8 cellular contexts compared by ENCODE assay signal in the genomic region with DNA sequence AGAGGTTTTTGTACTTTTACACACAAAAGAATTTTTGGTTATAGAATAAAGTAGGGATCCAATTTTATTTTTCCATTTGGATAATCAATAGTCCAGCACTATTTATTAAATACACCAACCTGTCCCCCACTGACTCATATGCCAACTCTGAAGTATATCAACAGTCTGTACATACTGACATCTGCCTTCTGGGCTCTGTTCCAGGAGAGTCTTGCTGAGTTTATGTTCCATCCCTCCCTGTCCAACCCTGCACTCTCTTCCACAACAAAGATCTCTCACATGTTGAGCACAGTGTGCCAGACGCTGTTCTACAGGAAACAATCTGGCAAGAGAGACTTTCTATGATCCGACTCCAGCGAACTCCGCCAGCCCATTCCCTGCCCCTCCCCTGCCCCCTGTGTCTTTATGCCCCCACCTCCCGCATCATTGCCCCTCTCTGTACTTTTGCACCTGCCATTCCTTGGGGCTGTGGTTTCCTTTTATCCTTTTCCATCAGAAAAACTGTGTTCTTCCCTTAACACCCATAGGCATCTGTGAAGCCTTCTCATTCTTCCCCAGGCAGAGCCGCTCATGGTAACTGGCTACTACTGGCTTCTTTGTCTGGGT. TPM values are rescaled to one million over a fixed set of nuclear protein-coding genes. Genes with fewer than 3 reads are reported as not detected.
A peak's percentile ranks its signal among the peaks of the same experiment; 100 is the strongest.
DNase-seq lines count a peak whose midpoint lies in the region; ATAC-seq, FAIRE-seq and TF ChIP-seq lines count a peak whose summit lies in the region.
"Had no signal": no experiment of that assay in that cellular context is flagged by ENCODE, and none has a peak within 500 bp of the region (broad histone marks: within the 10 kb centered on the region; RNA-seq: fewer than 3 reads in every experiment).

No MANE protein-coding gene starts in this region.

- no peak overlapping the region for H2AFZ ChIP-seq in fibroblast of lung (ENCODE audit: low read length)

- peak; percentile 81 for DNase-seq in HT1080 (ENCODE audit: low read depth)
- DNase-seq in NCI-H748 treated with DMSO at 0.1 percent for 48 hours (lab: John Stamatoyannopoulos, UW): peak; percentile 30
- DNase-seq in fibroblast of lung (ENCODE audit: low read depth in 2 of 2): peak; percentile 68 to 90
- DNase-seq in small intestine: peak; percentile 64
- no peak for DNase-seq in erythroblast (lab: John Stamatoyannopoulos, UW)
- DNase-seq in activated CD8-positive, alpha-beta memory T cell treated with anti-CD3 and anti-CD28 coated beads for 24 hours: no peak

- ATAC-seq in GM18505 (IDR thresholded peaks at IDR 0.05; ENCODE audit: unreplicated experiment): no peak

- peaks cover 22% of the 10 kb centered on the region for H3K27me3 ChIP-seq in fibroblast of lung (ENCODE audit: control insufficient read depth, insufficient read depth, low read length)
- peaks cover 0 to 2% of the 10 kb centered on the region in 2 donors for H3K27me3 ChIP-seq in small intestine (ENCODE audit: control insufficient read depth in 2 of 2, insufficient read depth in 2 of 2, low read length in 2 of 2)

- H3K4me3 ChIP-seq in fibroblast of lung (replicated peaks in 1 of 4; ENCODE audit: control extremely low read depth in 1 of 4, insufficient read depth in 1 of 4, low read depth in 3 of 4, low read length in 4 of 4): no peak overlapping the region
- H3K4me3 ChIP-seq in small intestine (ENCODE audit: low read depth in 1 of 2, low read length in 2 of 2): no peak overlapping the region

- no peak overlapping the region for H3K27ac ChIP-seq in fibroblast of lung (ENCODE audit: insufficient read depth, low read length)
- no peak overlapping the region for H3K27ac ChIP-seq in small intestine (ENCODE audit: low read depth in 1 of 2, low read length in 1 of 2)

- H3K4me1 ChIP-seq in fibroblast of lung (ENCODE audit: control insufficient read depth, extremely low read depth, insufficient read depth, low read length): no peaks in the 10 kb centered on the region
- H3K4me1 ChIP-seq in small intestine (ENCODE audit: control insufficient read depth in 2 of 2, insufficient read depth in 1 of 2, low read depth in 1 of 2, low read length in 1 of 2): no peaks in the 10 kb centered on the region

- TF ChIP-seq POLR2A in erythroblast (IDR thresholded peaks at IDR 0.05; ENCODE audit: low read length) (no peak), GM18505 (IDR thresholded peaks at IDR 0.05; ENCODE audit: borderline replicate concordance, extremely low read depth, insufficient read depth, insufficient read length) (no peak)

- no peak for FAIRE-seq in small intestine (lab: Jason Lieb, UNC)

- no peaks in the 10 kb centered on the region for H4K20me1 ChIP-seq in fibroblast of lung (ENCODE audit: control insufficient read depth, extremely low read depth, insufficient read depth, low read length)

- WGBS in small intestine, 3 donors: 4 to 17% (median 15%) methylated on average over 6 of the region's 6 CpGs

- H3K36me3 ChIP-seq in fibroblast of lung (ENCODE audit: control insufficient read depth, insufficient read depth, low read length) (no peaks in the 10 kb centered on the region), small intestine (ENCODE audit: control insufficient read depth in 2 of 2, insufficient read depth in 2 of 2, low read length in 2 of 2) (no peaks in the 10 kb centered on the region)

- H3K9ac ChIP-seq in fibroblast of lung (ENCODE audit: insufficient read depth, low read length): no peak overlapping the region

- no peaks in the 10 kb centered on the region for H3K79me2 ChIP-seq in fibroblast of lung (ENCODE audit: control insufficient read depth, insufficient read depth, low read length)

- TF ChIP-seq CTCF in fibroblast of lung (conservative IDR thresholded peaks at IDR 0.05 in 1 of 2, IDR thresholded peaks at IDR 0.05 in 1 of 2; ENCODE audit: low read depth in 1 of 2, low read length in 2 of 2): no peak

- H3K9me3 ChIP-seq in fibroblast of lung (ENCODE audit: control insufficient read depth, insufficient read depth, low read depth, low read length) (no peaks in the 10 kb centered on the region), small intestine (ENCODE audit: control insufficient read depth, low read depth) (no peaks in the 10 kb centered on the region)

- no peak overlapping the region for H3K4me2 ChIP-seq in fibroblast of lung (ENCODE audit: extremely low read depth, insufficient read depth, low read length)

RNA-seq across cellular contexts. Expression of a gene that starts 3.3 kb away (rescaled TPM):
- not detected in 2 replicates for total RNA-seq in HT1080 (2014; rRNA removed; shearing (Covaris generic))
- not detected in 2 replicates for polyA plus RNA-seq in HT1080 (2015; cell fraction: cytosol; rRNA removed)
- polyA plus RNA-seq in HT1080 (2015; cell fraction: nucleus; rRNA removed): not detected in 2 replicates
- total RNA-seq in fibroblast of lung: not detected in 2 replicates
- polyA plus RNA-seq in fibroblast of lung (not detected in 2 replicates), small intestine (not detected)
- polyA plus RNA-seq in fibroblast of lung (2012): not detected in 2 replicates
- not detected in 2 replicates for polyA minus RNA-seq in fibroblast of lung (ENCODE audit: low replicate concordance)
- total RNA-seq: activated T-helper 2 cell treated with anti-CD3 and anti-CD28 coated beads, Interferon-gamma antibody, Interleukin-2, Interleukin-4, amounts not matched to agents 10 μg/mL and 5 μg/mL and 100 μg/mL, durations not matched to agents 14 hours and 24 hours and 36 hours had no signal

RNA-seq across cellular contexts. Expression of a gene that starts 46.3 kb away (rescaled TPM):
- total RNA-seq in HT1080 (2014; rRNA removed; shearing (Covaris generic)): not detected in 2 replicates
- not detected in 2 replicates for polyA plus RNA-seq in HT1080 (2015; cell fraction: cytosol; rRNA removed)
- polyA plus RNA-seq in HT1080 (2015; cell fraction: nucleus; rRNA removed): not detected in 2 replicates
- 0.17 TPM in 1 of 2 replicates, not detected in the other for total RNA-seq in fibroblast of lung
- polyA plus RNA-seq in fibroblast of lung: not detected in 2 replicates
- polyA plus RNA-seq in fibroblast of lung (2012): not detected in 2 replicates
- not detected in 2 replicates for polyA minus RNA-seq in fibroblast of lung (ENCODE audit: low replicate concordance)
- not detected for polyA plus RNA-seq in small intestine
- total RNA-seq: activated T-helper 2 cell treated with anti-CD3 and anti-CD28 coated beads, Interferon-gamma antibody, Interleukin-2, Interleukin-4, amounts not matched to agents 10 μg/mL and 5 μg/mL and 100 μg/mL, durations not matched to agents 14 hours and 24 hours and 36 hours had no signal

RNA-seq across cellular contexts. Expression of a gene that starts 49.9 kb away (rescaled TPM):
- total RNA-seq in HT1080 (2014; rRNA removed; shearing (Covaris generic)): 141 and 145 TPM in 2 replicates
- 85.1 and 94.6 TPM in 2 replicates for polyA plus RNA-seq in HT1080 (2015; cell fraction: cytosol; rRNA removed)
- 116 and 125 TPM in 2 replicates for polyA plus RNA-seq in HT1080 (2015; cell fraction: nucleus; rRNA removed)
- total RNA-seq in fibroblast of lung: 72.0 and 79.6 TPM in 2 replicates
- polyA plus RNA-seq in fibroblast of lung: 72.4 and 80.3 TPM in 2 replicates
- 48.1 and 53.0 TPM in 2 replicates for polyA plus RNA-seq in fibroblast of lung (2012)
- polyA minus RNA-seq in fibroblast of lung (ENCODE audit: low replicate concordance): 85.5 and 85.7 TPM in 2 replicates
- 10 to 100 TPM; 25.7 to 34.7 (median 30.0) TPM for polyA plus RNA-seq in small intestine

Comparison
In these comparisons a context has a peak if more than half of its experiments do, and no peak if none do; other contexts are left out.
1. DNase-seq: peak in HT1080 (single experiment), NCI-H748 treated with DMSO at 0.1 percent for 48 hours (single experiment), fibroblast of lung (2 of 2) and small intestine (single experiment); none in erythroblast (0 of 2) and activated CD8-positive, alpha-beta memory T cell treated with anti-CD3 and anti-CD28 coated beads for 24 hours (single experiment).